In the genomic region with DNA sequence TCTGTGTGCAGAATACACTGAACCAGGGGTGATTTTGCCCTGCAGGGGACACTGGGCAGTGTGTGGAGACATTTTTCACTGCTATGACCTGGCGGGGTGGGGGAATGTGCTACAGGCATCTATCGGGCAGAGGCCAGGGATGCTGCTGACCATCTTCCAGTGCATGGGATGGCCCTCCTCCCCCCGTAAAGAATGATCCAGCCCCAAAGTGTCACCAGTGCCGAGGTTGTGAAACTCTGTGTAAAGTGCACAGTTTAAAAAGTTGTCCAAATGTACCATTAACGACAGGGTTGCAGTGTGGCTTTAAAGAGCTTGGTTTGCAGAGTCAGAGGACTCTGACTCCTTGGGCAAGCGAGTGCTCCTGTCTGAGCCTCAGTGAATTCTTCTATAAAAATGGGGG, we compare ENCODE assay signal across 16 cellular contexts.
DNase-seq lines count a peak whose midpoint lies in the region; ATAC-seq and TF ChIP-seq lines count a peak whose summit lies in the region.
"Had no signal": no experiment of that assay in that cellular context is flagged by ENCODE, and none has a peak within 500 bp of the region (broad histone marks: within the 10 kb centered on the region; RNA-seq: fewer than 3 reads in every experiment).

No MANE protein-coding gene starts in this region.

- TF ChIP-seq RAD21 in liver (IDR thresholded peaks at IDR 0.05), result peak in 1 of 2 donors; percentile 13

- WGBS in liver, result 38% methylated on average over 6 of the region's 6 CpGs
- 75% methylated on average over 2 of the region's 6 CpGs for WGBS in esophagus muscularis mucosa

- TF ChIP-seq EP300 in esophagus muscularis mucosa (IDR thresholded peaks at IDR 0.05), result no peak

- H3K9me3 ChIP-seq in liver (ENCODE audit: control insufficient read depth in 4 of 4, low read length in 3 of 4) (no peaks in the 10 kb centered on the region), esophagus muscularis mucosa (no peaks in the 10 kb centered on the region)
- H3K9me3 ChIP-seq: A549 had no signal

- H3K36me3 ChIP-seq in liver (ENCODE audit: control insufficient read depth in 4 of 4, insufficient read depth in 3 of 4, low read depth in 1 of 4, low read length in 3 of 4) (no peaks in the 10 kb centered on the region), esophagus muscularis mucosa (no peaks in the 10 kb centered on the region)

- H3K27me3 Mint-ChIP-seq in dendritic cell treated with granulocyte-macrophage colony-stimulating factor and Interleukin-4, amounts not matched to agents 40 ng/mL and 50 ng/mL, for 4 days, result no peaks in the 10 kb centered on the region

- ATAC-seq in sciatic nerve, result peak; percentile 38

- no peaks in the 10 kb centered on the region for H3K27me3 ChIP-seq in liver (ENCODE audit: control insufficient read depth in 4 of 4, insufficient read depth in 4 of 4, low read length in 3 of 4)
- H3K27me3 ChIP-seq in esophagus muscularis mucosa, result no peaks in the 10 kb centered on the region

- peak overlapping the region; percentile 93 for H3K27ac Mint-ChIP-seq in dendritic cell treated with granulocyte-macrophage colony-stimulating factor and Interleukin-4, amounts not matched to agents 40 ng/mL and 50 ng/mL, for 4 days
- H3K27ac Mint-ChIP-seq: CD4-positive, alpha-beta T cell; GM23338; HFFc6; IgD-negative memory B cell had no signal

- H3K27ac ChIP-seq in liver (ENCODE audit: low read depth in 1 of 2, low read length in 2 of 2) (peak overlapping the region; percentile 55 to 87), esophagus muscularis mucosa (replicated peaks in 1 of 4) (peak overlapping the region in 2 of 4 donors; percentile 45 to 55)
- H3K27ac ChIP-seq: A549, C4-2B had no signal

- H3K9ac ChIP-seq in liver (ENCODE audit: low read depth in 1 of 2, low read length in 2 of 2), result no peak overlapping the region

- no peak overlapping the region for H3K4me3 Mint-ChIP-seq in dendritic cell treated with granulocyte-macrophage colony-stimulating factor and Interleukin-4, amounts not matched to agents 40 ng/mL and 50 ng/mL, for 4 days
- H3K4me3 Mint-ChIP-seq: CD4-positive, alpha-beta T cell; GM23338; HFFc6; IgD-negative memory B cell had no signal

- peaks cover 19 to 44% (median 41%) of the 10 kb centered on the region in 4 donors for H3K4me1 ChIP-seq in liver (ENCODE audit: control insufficient read depth in 4 of 4, insufficient read depth in 4 of 4, low read length in 3 of 4)
- peaks cover 0 to 58% (median 55%) of the 10 kb centered on the region in 4 donors for H3K4me1 ChIP-seq in esophagus muscularis mucosa

- DNase-seq in sciatic nerve (ENCODE audit: low spot score), result no peak
- no peak for DNase-seq in esophagus muscularis mucosa (ENCODE audit: extremely low spot score)
- DNase-seq in activated naive CD4-positive, alpha-beta T cell (lab: John Stamatoyannopoulos, UW), result no peak
- no peak for DNase-seq in A172 (ENCODE audit: low spot score)
- no peak for DNase-seq in H4 (ENCODE audit: low spot score)
- DNase-seq: AML-193; CD4-positive, alpha-beta T cell; DMS79 treated with DMSO at 0.1 percent for 48 hours; GF-D8; HFFc6 had no signal

- no peak for TF ChIP-seq POLR2A in esophagus muscularis mucosa (IDR thresholded peaks at IDR 0.05; ENCODE audit: low read depth)

- no peak overlapping the region for H3K4me3 ChIP-seq in liver (ENCODE audit: low read depth in 1 of 3, low read length in 3 of 3)
- no peak overlapping the region for H3K4me3 ChIP-seq in esophagus muscularis mucosa
- H3K4me3 ChIP-seq: A549, GM23338 had no signal

- no peaks in the 10 kb centered on the region for H3K9me3 Mint-ChIP-seq in dendritic cell treated with granulocyte-macrophage colony-stimulating factor and Interleukin-4, amounts not matched to agents 40 ng/mL and 50 ng/mL, for 4 days
- H3K9me3 Mint-ChIP-seq: CD4-positive, alpha-beta T cell; GM23338; HFFc6; IgD-negative memory B cell had no signal

- H3K4me1 Mint-ChIP-seq in dendritic cell treated with granulocyte-macrophage colony-stimulating factor and Interleukin-4, amounts not matched to agents 40 ng/mL and 50 ng/mL, for 4 days (ENCODE audit: low read depth), result peaks cover 70% of the 10 kb centered on the region

- intact Hi-C loops in dendritic cell treated with granulocyte-macrophage colony-stimulating factor and Interleukin-4, amounts not matched to agents 40 ng/mL and 50 ng/mL, for 4 days (cut with micrococcal nuclease), result no loop called here
- intact Hi-C loops in sciatic nerve (cut with DNase I), result no loop called here
- intact Hi-C loops in esophagus muscularis mucosa (cut with DNase I), result no loop called here

- TF ChIP-seq CTCF in liver (IDR thresholded peaks at IDR 0.05; ENCODE audit: low read depth, low read length, missing input control), result no peak
- TF ChIP-seq CTCF in esophagus muscularis mucosa (IDR thresholded peaks at IDR 0.05), result no peak

- H3K36me3 Mint-ChIP-seq in dendritic cell treated with granulocyte-macrophage colony-stimulating factor and Interleukin-4, amounts not matched to agents 40 ng/mL and 50 ng/mL, for 4 days (ENCODE audit: low read depth), result peaks cover 85% of the 10 kb centered on the region
- H3K36me3 Mint-ChIP-seq: IgD-negative memory B cell had no signal

TF ChIP-seq in liver, 16 proteins besides CTCF, POLR2A, EP300 and RAD21:
- no peak for TF ChIP-seq ATF3 (IDR thresholded peaks at IDR 0.05)
- no peak for TF ChIP-seq GABPA (IDR thresholded peaks at IDR 0.05 in 1 of 2, conservative IDR thresholded peaks at IDR 0.05 in 1 of 2)
- TF ChIP-seq, protein P1, sequence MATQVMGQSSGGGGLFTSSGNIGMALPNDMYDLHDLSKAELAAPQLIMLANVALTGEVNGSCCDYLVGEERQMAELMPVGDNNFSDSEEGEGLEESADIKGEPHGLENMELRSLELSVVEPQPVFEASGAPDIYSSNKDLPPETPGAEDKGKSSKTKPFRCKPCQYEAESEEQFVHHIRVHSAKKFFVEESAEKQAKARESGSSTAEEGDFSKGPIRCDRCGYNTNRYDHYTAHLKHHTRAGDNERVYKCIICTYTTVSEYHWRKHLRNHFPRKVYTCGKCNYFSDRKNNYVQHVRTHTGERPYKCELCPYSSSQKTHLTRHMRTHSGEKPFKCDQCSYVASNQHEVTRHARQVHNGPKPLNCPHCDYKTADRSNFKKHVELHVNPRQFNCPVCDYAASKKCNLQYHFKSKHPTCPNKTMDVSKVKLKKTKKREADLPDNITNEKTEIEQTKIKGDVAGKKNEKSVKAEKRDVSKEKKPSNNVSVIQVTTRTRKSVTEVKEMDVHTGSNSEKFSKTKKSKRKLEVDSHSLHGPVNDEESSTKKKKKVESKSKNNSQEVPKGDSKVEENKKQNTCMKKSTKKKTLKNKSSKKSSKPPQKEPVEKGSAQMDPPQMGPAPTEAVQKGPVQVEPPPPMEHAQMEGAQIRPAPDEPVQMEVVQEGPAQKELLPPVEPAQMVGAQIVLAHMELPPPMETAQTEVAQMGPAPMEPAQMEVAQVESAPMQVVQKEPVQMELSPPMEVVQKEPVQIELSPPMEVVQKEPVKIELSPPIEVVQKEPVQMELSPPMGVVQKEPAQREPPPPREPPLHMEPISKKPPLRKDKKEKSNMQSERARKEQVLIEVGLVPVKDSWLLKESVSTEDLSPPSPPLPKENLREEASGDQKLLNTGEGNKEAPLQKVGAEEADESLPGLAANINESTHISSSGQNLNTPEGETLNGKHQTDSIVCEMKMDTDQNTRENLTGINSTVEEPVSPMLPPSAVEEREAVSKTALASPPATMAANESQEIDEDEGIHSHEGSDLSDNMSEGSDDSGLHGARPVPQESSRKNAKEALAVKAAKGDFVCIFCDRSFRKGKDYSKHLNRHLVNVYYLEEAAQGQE (IDR thresholded peaks at IDR 0.05), result no peak
- TF ChIP-seq TAF1 (conservative IDR thresholded peaks at IDR 0.05), result peak; percentile 34
- no peak for TF ChIP-seq NR2F2 (IDR thresholded peaks at IDR 0.05)
- TF ChIP-seq JUND (IDR thresholded peaks at IDR 0.05), result peak in 1 of 2 donors; percentile 34
- no peak for TF ChIP-seq FOXA1 (IDR thresholded peaks at IDR 0.05)
- TF ChIP-seq EGR1 (IDR thresholded peaks at IDR 0.05; ENCODE audit: low read depth in 2 of 2), result peak in 1 of 2 donors; percentile 46
- TF ChIP-seq RXRA (IDR thresholded peaks at IDR 0.05), result peak; percentile 74 to 95
- TF ChIP-seq YY1 (IDR thresholded peaks at IDR 0.05), result no peak
- TF ChIP-seq FOXA2 (IDR thresholded peaks at IDR 0.05), result peak; percentile 28
- peak; percentile 35 for TF ChIP-seq MAX (IDR thresholded peaks at IDR 0.05)
- peak; percentile 71 to 87 for TF ChIP-seq HNF4A (conservative IDR thresholded peaks at IDR 0.05)
- TF ChIP-seq HNF4G (IDR thresholded peaks at IDR 0.05), result peak; percentile 17
- TF ChIP-seq, protein P2, sequence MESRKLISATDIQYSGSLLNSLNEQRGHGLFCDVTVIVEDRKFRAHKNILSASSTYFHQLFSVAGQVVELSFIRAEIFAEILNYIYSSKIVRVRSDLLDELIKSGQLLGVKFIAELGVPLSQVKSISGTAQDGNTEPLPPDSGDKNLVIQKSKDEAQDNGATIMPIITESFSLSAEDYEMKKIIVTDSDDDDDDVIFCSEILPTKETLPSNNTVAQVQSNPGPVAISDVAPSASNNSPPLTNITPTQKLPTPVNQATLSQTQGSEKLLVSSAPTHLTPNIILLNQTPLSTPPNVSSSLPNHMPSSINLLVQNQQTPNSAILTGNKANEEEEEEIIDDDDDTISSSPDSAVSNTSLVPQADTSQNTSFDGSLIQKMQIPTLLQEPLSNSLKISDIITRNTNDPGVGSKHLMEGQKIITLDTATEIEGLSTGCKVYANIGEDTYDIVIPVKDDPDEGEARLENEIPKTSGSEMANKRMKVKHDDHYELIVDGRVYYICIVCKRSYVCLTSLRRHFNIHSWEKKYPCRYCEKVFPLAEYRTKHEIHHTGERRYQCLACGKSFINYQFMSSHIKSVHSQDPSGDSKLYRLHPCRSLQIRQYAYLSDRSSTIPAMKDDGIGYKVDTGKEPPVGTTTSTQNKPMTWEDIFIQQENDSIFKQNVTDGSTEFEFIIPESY (IDR thresholded peaks at IDR 0.05), result peak; percentile 61
- TF ChIP-seq SP1 (IDR thresholded peaks at IDR 0.05), result peak; percentile 83
